In the genomic region with DNA sequence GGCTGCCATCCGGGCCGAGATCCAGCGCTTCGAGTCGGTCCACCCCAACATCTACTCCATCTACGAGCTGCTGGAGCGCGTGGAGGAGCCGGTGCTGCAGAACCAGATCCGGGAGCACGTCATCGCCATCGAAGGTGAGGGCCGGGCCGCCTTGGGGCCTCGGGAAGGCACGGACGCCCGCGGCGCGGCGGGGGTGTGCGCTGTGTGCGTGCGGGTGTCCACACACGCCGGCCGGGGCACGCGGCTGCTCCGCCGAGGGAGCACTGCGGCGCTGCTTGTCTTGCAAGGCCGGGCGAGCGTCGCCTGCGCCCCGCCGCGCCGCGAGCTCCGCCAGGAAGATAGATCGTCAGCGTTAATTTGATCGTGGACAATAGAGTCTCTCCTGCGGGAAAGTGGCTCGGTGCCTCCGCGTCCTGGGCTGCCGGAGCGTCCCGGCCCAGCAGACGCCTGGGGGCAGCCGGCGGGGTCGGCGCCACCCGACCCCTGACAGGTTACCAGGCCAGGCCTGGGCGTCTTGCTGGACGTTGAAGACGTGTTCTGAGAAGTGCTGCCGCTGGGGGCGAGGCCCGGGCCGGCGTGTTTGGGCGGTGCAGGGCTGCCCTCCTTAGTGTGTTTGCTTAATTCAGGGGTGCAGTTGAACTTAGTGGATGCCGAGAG, we compare ENCODE assay signal across 8 cellular contexts. TPM values are rescaled to one million over a fixed set of nuclear protein-coding genes. Genes with fewer than 3 reads are reported as not detected.
DNase-seq lines count a peak whose midpoint lies in the region; ATAC-seq and TF ChIP-seq lines count a peak whose summit lies in the region.

No MANE protein-coding gene starts in this region.

- intact Hi-C loops in vagina (cut with DNase I), result no loop called here

- DNase-seq in activated CD4-positive, alpha-beta T cell treated with anti-CD3 and anti-CD28 coated beads for 48 hours, result peak; percentile 27
- DNase-seq in activated CD4-positive, alpha-beta T cell treated with anti-CD3 and anti-CD28 coated beads, Interleukin-2, amount 50 U/mL, for 4 hours, result no peak
- DNase-seq in SK-N-MC (ENCODE audit: low read depth, low spot score) (no peak), vagina (ENCODE audit: extremely low spot score in 2 of 2) (no peak), MV-4-11 (lab: John Stamatoyannopoulos, UW) (no peak), NCI-H187 (lab: John Stamatoyannopoulos, UW) (no peak)

- TF ChIP-seq POLR2A in vagina (IDR thresholded peaks at IDR 0.05), result no peak

- no peaks in the 10 kb centered on the region for H3K27me3 ChIP-seq in muscle layer of duodenum (ENCODE audit: low read depth, low read length)
- H3K27me3 ChIP-seq in vagina, result no peaks in the 10 kb centered on the region

- H3K9me3 ChIP-seq in SK-N-MC (ENCODE audit: low read depth, low read length), result no peaks in the 10 kb centered on the region
- peaks cover 4 to 10% of the 10 kb centered on the region in 2 donors for H3K9me3 ChIP-seq in muscle layer of duodenum (ENCODE audit: control insufficient read depth in 1 of 2, low read length in 2 of 2)
- H3K9me3 ChIP-seq in vagina, result no peaks in the 10 kb centered on the region

- TF ChIP-seq CTCF in vagina (IDR thresholded peaks at IDR 0.05), result no peak

- H3K9ac ChIP-seq in SK-N-MC (ENCODE audit: insufficient read length), result peak overlapping the region; percentile 77

- peak; percentile 56 for ATAC-seq in esophagus mucosa

- H3K27ac ChIP-seq in SK-N-MC (no peak overlapping the region), muscle layer of duodenum (ENCODE audit: low read length) (no peak overlapping the region), vagina (peak overlapping the region; percentile 5)

- no peaks in the 10 kb centered on the region for H3K36me3 ChIP-seq in SK-N-MC (ENCODE audit: insufficient read depth, low read length)
- H3K36me3 ChIP-seq in muscle layer of duodenum (ENCODE audit: control insufficient read depth in 1 of 2, insufficient read depth in 2 of 2, low read length in 2 of 2), result no peaks in the 10 kb centered on the region
- H3K36me3 ChIP-seq in vagina, result no peaks in the 10 kb centered on the region

- H3K4me3 ChIP-seq in SK-N-MC (peak overlapping the region; percentile 82), muscle layer of duodenum (ENCODE audit: low read depth in 1 of 2, low read length in 2 of 2) (peak overlapping the region; percentile 64 to 79), vagina (peak overlapping the region; percentile 51 to 80)

- H3K4me1 ChIP-seq in muscle layer of duodenum (ENCODE audit: control insufficient read depth in 1 of 2, insufficient read depth in 2 of 2, low read length in 2 of 2), result peaks cover 0 to 21% of the 10 kb centered on the region in 2 donors
- peaks cover 29% of the 10 kb centered on the region for H3K4me1 ChIP-seq in vagina

RNA-seq across cellular contexts. Expression of a gene that starts 1.0 kb away (rescaled TPM):
- total RNA-seq in esophagus mucosa (17.1 TPM), vagina (21.1 TPM)
